Comparison of ENCODE assay signal across 8 cellular contexts in the genomic region with DNA sequence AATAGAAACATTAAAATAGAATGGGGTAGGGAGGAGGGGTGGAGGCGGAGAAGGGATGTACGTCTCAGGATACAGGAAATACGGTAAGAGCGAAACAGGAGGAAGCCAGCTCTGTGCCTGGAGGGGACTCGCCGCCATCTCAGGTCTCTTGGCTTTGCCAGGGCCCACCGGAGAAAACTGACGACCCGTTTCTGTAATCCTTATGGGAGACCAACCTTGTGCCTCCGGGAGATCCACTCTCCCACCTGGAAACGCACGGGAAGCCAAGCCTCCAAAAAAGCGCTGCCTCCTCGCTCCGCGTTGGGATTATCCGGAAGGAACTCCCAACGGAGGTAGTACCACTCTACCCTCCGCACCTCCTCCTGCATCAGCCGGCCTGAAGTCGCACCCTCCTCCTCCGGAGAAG. TPM values are rescaled to one million over a fixed set of nuclear protein-coding genes. Genes with fewer than 3 reads are reported as not detected.
DNase-seq lines count a peak whose midpoint lies in the region; ATAC-seq and TF ChIP-seq lines count a peak whose summit lies in the region.

A gene with protein sequence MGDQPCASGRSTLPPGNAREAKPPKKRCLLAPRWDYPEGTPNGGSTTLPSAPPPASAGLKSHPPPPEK (plus strand): TSS at position 92 of the 406 bp plus-strand sequence. CDS start 111 bp downstream, at position 203.

- H3K27me3 ChIP-seq in mucosa of stomach (ENCODE audit: control insufficient read depth, insufficient read depth, low read length) (no peaks in the 10 kb centered on the region), testis (no peaks in the 10 kb centered on the region)

- H3K4me3 ChIP-seq in mucosa of stomach (ENCODE audit: low read length), result peak within 1 kb of the TSS; percentile 60
- peak within 1 kb of the TSS; percentile 54 to 66 for H3K4me3 ChIP-seq in testis

- intact Hi-C loops in testis (cut with DNase I; ENCODE audit: low total_unique reads), result no loop called here

- no peaks in the 10 kb centered on the region for H3K36me3 ChIP-seq in mucosa of stomach (ENCODE audit: control insufficient read depth, insufficient read depth, low read length)
- no peaks in the 10 kb centered on the region for H3K36me3 ChIP-seq in testis (ENCODE audit: low read depth, missing control alignments)

- DNase-seq in AG20443 (ENCODE audit: low spot score) (peak; percentile 45), NCI-H748 (lab: John Stamatoyannopoulos, UW; ENCODE audit: unreplicated experiment) (peak; percentile 78), testis (peak; percentile 77)
- DNase-seq in activated CD8-positive, alpha-beta memory T cell treated with anti-CD3 and anti-CD28 coated beads, Interleukin-2, amount 50 U/mL, for 4 hours, result peak; percentile 18

- no peaks in the 10 kb centered on the region for H3K4me1 ChIP-seq in mucosa of stomach (ENCODE audit: control insufficient read depth, insufficient read depth, low read length)
- no peaks in the 10 kb centered on the region for H3K4me1 ChIP-seq in testis

- peak within 1 kb of the TSS; percentile 68 for H3K9ac ChIP-seq in mucosa of stomach (ENCODE audit: low read length)

- TF ChIP-seq CTCF in testis (IDR thresholded peaks at IDR 0.05), result no peak

- no peak for TF ChIP-seq POLR2A in testis (IDR thresholded peaks at IDR 0.05)

- H3K27ac ChIP-seq in testis, result peak within 1 kb of the TSS; percentile 68 to 84

- peak; percentile 46 for ATAC-seq in GM18858 (IDR thresholded peaks at IDR 0.05; ENCODE audit: unreplicated experiment)
- ATAC-seq in HG03095 (IDR thresholded peaks at IDR 0.05; ENCODE audit: unreplicated experiment), result peak; percentile 57
- ATAC-seq in esophagus mucosa, result peak; percentile 79

- no peaks in the 10 kb centered on the region for H3K9me3 ChIP-seq in mucosa of stomach (ENCODE audit: control insufficient read depth, low read length)
- H3K9me3 ChIP-seq in testis, result no peaks in the 10 kb centered on the region

- WGBS in testis, 2 donors, result 0% methylated on average over 16 to 20 of the region's 22 CpGs

RNA-seq across cellular contexts. Expression of the gene that starts here (rescaled TPM):
- total RNA-seq in esophagus mucosa (34.2 TPM), testis (10 to 100 TPM; 30.9 to 33.1 TPM)
- polyA plus RNA-seq in testis (ENCODE audit: insufficient read depth, low read depth, low replicate concordance), result 26.1 TPM

Comparison
In these comparisons a context has a peak if more than half of its experiments do, and no peak if none do; other contexts are left out.
1. Peak in every context shown above with its lines: DNase-seq, ATAC-seq, H3K4me3 ChIP-seq and H3K27ac ChIP-seq.
2. DNase-seq: peak in every context shown above with its lines; median percentile 78 in NCI-H748; 77 in testis; 45 in AG20443; 18 in activated CD8-positive, alpha-beta memory T cell treated with anti-CD3 and anti-CD28 coated beads, Interleukin-2, amount 50 U/mL, for 4 hours.